Comparison of ENCODE assay signal across 27 cellular contexts in genomic region chr15:56763496-56763895, GRCh38. TPM values are rescaled to one million over a fixed set of nuclear protein-coding genes. Genes with fewer than 3 reads are reported as not detected.
DNase-seq lines count a peak whose midpoint lies in the region; ATAC-seq and TF ChIP-seq lines count a peak whose summit lies in the region.
"Had no signal": no experiment of that assay in that cellular context is flagged by ENCODE, and none has a peak within 500 bp of the region (broad histone marks: within the 10 kb centered on the region; RNA-seq: fewer than 3 reads in every experiment).

No MANE protein-coding gene starts in this region.

- H3K36me3 ChIP-seq in Peyer's patch (no peaks in the 10 kb centered on the region), transverse colon (no peaks in the 10 kb centered on the region)
- H3K36me3 ChIP-seq: heart left ventricle, neural progenitor cell, thyroid gland had no signal

- no peaks in the 10 kb centered on the region for H3K9me3 ChIP-seq in Peyer's patch
- no peaks in the 10 kb centered on the region for H3K9me3 ChIP-seq in transverse colon
- H3K9me3 ChIP-seq: heart left ventricle, SK-N-SH, thyroid gland had no signal

- H3K27me3 Mint-ChIP-seq in osteocyte (ENCODE audit: unreplicated experiment) = no peaks in the 10 kb centered on the region
- H3K27me3 Mint-ChIP-seq: activated naive CD8-positive, alpha-beta T cell treated with anti-CD3 and anti-CD28 coated beads for 36 hours; central memory CD8-positive, alpha-beta T cell; memory B cell had no signal

- ATAC-seq in GM21528 (IDR thresholded peaks at IDR 0.05; ENCODE audit: low FRiP score, unreplicated experiment) (no peak), GM18520 (IDR thresholded peaks at IDR 0.05; ENCODE audit: unreplicated experiment) (no peak)
- ATAC-seq: HCT116; stimulated activated naive CD8-positive, alpha-beta T cell treated with anti-CD3 and anti-CD28 coated beads, Interleukin-15, Interleukin-2, amounts not matched to agents 100 U/mL and 50 U/mL, for 24 hours had no signal

- 44 to 81% methylated on average over 1 of the region's 1 CpG for WGBS in transverse colon (ENCODE audit: low coverage in 1 of 2), 2 donors

- H3K4me1 ChIP-seq in Peyer's patch (no peaks in the 10 kb centered on the region), transverse colon (peaks cover 0 to 15% (median 3%) of the 10 kb centered on the region in 4 donors)
- H3K4me1 ChIP-seq: neural progenitor cell had no signal

- H3K4me3 ChIP-seq in Peyer's patch = no peak overlapping the region
- no peak overlapping the region for H3K4me3 ChIP-seq in epithelial cell of esophagus (ENCODE audit: low read length)
- H3K4me3 ChIP-seq in transverse colon = no peak overlapping the region
- H3K4me3 ChIP-seq: dorsolateral prefrontal cortex, heart left ventricle, neural progenitor cell, thyroid gland had no signal

- no peak overlapping the region for H3K27ac Mint-ChIP-seq in osteocyte (ENCODE audit: unreplicated experiment)
- H3K27ac Mint-ChIP-seq: activated naive CD8-positive, alpha-beta T cell treated with anti-CD3 and anti-CD28 coated beads for 36 hours; memory B cell; neural progenitor cell; T-helper 1 cell treated with Interleukin-12 subunit alpha and Interleukin-12 subunit beta and Interleukin-4 antibody, amounts not matched to agents 30 μg/mL and 1 μg/mL, for 36 hours had no signal

- in situ Hi-C loops in transverse colon (cut with MboI; ENCODE audit: low pct_ligation_motif_present in 1 of 4, low pct_unique_long_range_greater_than_20kb in 1 of 4, low sequenced_read_pairs in 3 of 4) = no loop called here

- DNase-seq in Peyer's patch (no peak), epithelial cell of esophagus (ENCODE audit: low read depth) (peak; percentile 34), lung microvascular endothelial cell (ENCODE audit: low read depth in 2 of 2) (peak; percentile 13 to 31), transverse colon (no peak), osteocyte (ENCODE audit: extremely low spot score, unreplicated experiment) (no peak)
- DNase-seq: activated CD4-positive, alpha-beta T cell treated with anti-CD3 and anti-CD28 coated beads for 48 hours; activated effector memory CD4-positive, alpha-beta T cell treated with anti-CD3 and anti-CD28 coated beads, Interleukin-2, amount 50 U/mL, for 16 hours; activated naive CD8-positive, alpha-beta T cell treated with anti-CD3 and anti-CD28 coated beads for 36 hours; activated T-cell treated with anti-CD3 and anti-CD28 coated beads, Interleukin-2, amount 50 U/mL, for 1 hour; dorsolateral prefrontal cortex; heart left ventricle; Karpas-422; MV-4-11; NCI-H1436 treated with DMSO at 0.1 percent for 48 hours; NCI-H2107; posterior cingulate gyrus; SK-N-SH; stimulated activated naive CD8-positive, alpha-beta T cell treated with anti-CD3 and anti-CD28 coated beads, Interleukin-15, Interleukin-2, amounts not matched to agents 100 U/mL and 50 U/mL, for 24 hours; thyroid gland had no signal

- intact Hi-C loops in transverse colon (cut with DNase I; ENCODE audit: low total_unique reads) = no loop called here

- no peaks in the 10 kb centered on the region for H3K9me3 Mint-ChIP-seq in osteocyte (ENCODE audit: unreplicated experiment)
- H3K9me3 Mint-ChIP-seq: activated naive CD8-positive, alpha-beta T cell treated with anti-CD3 and anti-CD28 coated beads for 36 hours; central memory CD8-positive, alpha-beta T cell; memory B cell; neural progenitor cell had no signal

- no peak for TF ChIP-seq EP300 in transverse colon (IDR thresholded peaks at IDR 0.05; ENCODE audit: low read depth)

- no peaks in the 10 kb centered on the region for H3K36me3 Mint-ChIP-seq in osteocyte (ENCODE audit: unreplicated experiment)
- H3K36me3 Mint-ChIP-seq: activated naive CD8-positive, alpha-beta T cell treated with anti-CD3 and anti-CD28 coated beads for 36 hours; neural progenitor cell had no signal

- peak overlapping the region in 3 of 4 donors; percentile 3 to 19 (median 13) for H3K27ac ChIP-seq in Peyer's patch
- peak overlapping the region; percentile 3 to 47 (median 40) for H3K27ac ChIP-seq in transverse colon
- H3K27ac ChIP-seq: dorsolateral prefrontal cortex, neural progenitor cell, RWPE1, thyroid gland had no signal

- TF ChIP-seq CTCF in Peyer's patch (IDR thresholded peaks at IDR 0.05) (no peak), epithelial cell of esophagus (IDR thresholded peaks at IDR 0.05; ENCODE audit: insufficient read depth, low read depth, low read length, missing control alignments) (no peak), transverse colon (IDR thresholded peaks at IDR 0.05) (no peak), osteocyte (IDR thresholded peaks at IDR 0.05) (no peak)

- H3K4me3 Mint-ChIP-seq in osteocyte (ENCODE audit: unreplicated experiment) = no peak overlapping the region
- H3K4me3 Mint-ChIP-seq: activated naive CD8-positive, alpha-beta T cell treated with anti-CD3 and anti-CD28 coated beads for 36 hours; central memory CD8-positive, alpha-beta T cell; memory B cell; neural progenitor cell; T-helper 1 cell treated with Interleukin-12 subunit alpha and Interleukin-12 subunit beta and Interleukin-4 antibody, amounts not matched to agents 30 μg/mL and 1 μg/mL, for 36 hours had no signal

- peaks cover 26% of the 10 kb centered on the region for H3K4me1 Mint-ChIP-seq in osteocyte (ENCODE audit: unreplicated experiment)
- H3K4me1 Mint-ChIP-seq: neural progenitor cell had no signal

- no peak for TF ChIP-seq POLR2A in Peyer's patch (IDR thresholded peaks at IDR 0.05)
- TF ChIP-seq POLR2A in transverse colon (IDR thresholded peaks at IDR 0.05) = no peak

- H3K27me3 ChIP-seq in Peyer's patch = no peaks in the 10 kb centered on the region
- no peaks in the 10 kb centered on the region for H3K27me3 ChIP-seq in transverse colon
- H3K27me3 ChIP-seq: dorsolateral prefrontal cortex, heart left ventricle, neural progenitor cell, thyroid gland had no signal

RNA-seq across cellular contexts. Expression of gene ZNF280D, which starts 30.2 kb away (rescaled TPM):
- 10 to 100 TPM; 34.2 to 82.5 (median 45.1) TPM for total RNA-seq in Peyer's patch
- total RNA-seq in lung microvascular endothelial cell = 13.5 and 21.0 TPM in 2 replicates
- total RNA-seq in transverse colon = 10 to 100 TPM; 22.4 to 79.2 (median 43.3) TPM
- 16.1 and 16.5 TPM in 2 replicates for total RNA-seq in osteocyte

Comparison
In these comparisons a context has a peak if more than half of its experiments do, and no peak if none do; other contexts are left out.
1. DNase-seq: peak in epithelial cell of esophagus (single experiment) and lung microvascular endothelial cell (2 of 2); none in Peyer's patch (0 of 3), transverse colon (single experiment) and osteocyte (single experiment).